Comparison of ENCODE assay signal across 8 cellular contexts in genomic region chr1:178094752-178095645, GRCh38. TPM values are rescaled to one million over a fixed set of nuclear protein-coding genes. Genes with fewer than 3 reads are reported as not detected.
A peak's percentile ranks its signal among the peaks of the same experiment; 100 is the strongest.
DNase-seq lines count a peak whose midpoint lies in the region; ATAC-seq and TF ChIP-seq lines count a peak whose summit lies in the region.

No MANE protein-coding gene starts in this region.

- H3K27ac Mint-ChIP-seq in dendritic cell treated with granulocyte-macrophage colony-stimulating factor and Interleukin-4, amounts not matched to agents 40 ng/mL and 50 ng/mL, for 4 days, result peak overlapping the region; percentile 86
- H3K27ac Mint-ChIP-seq in naive thymus-derived CD8-positive, alpha-beta T cell, result no peak overlapping the region
- no peak overlapping the region for H3K27ac Mint-ChIP-seq in activated CD4-positive, alpha-beta T cell treated with anti-CD3 and anti-CD28 coated beads, Interleukin-2, amount 10 ng/mL, durations not matched to agents 24 days and 14 days

- POLR2A ChIA-PET in naive thymus-derived CD8-positive, alpha-beta T cell (lab: Charles Lee), result no interaction called here

- H3K4me3 ChIP-seq in BE2C (ENCODE audit: low read depth, low read length) (peak overlapping the region; percentile 71), KMS-11 (IDR thresholded peaks at IDR 0.05; ENCODE audit: insufficient read depth, low read depth, low read length) (peak overlapping the region; percentile 94)

- peak overlapping the region; percentile 69 for H3K4me2 ChIP-seq in KMS-11

- H3K9me3 Mint-ChIP-seq in dendritic cell treated with granulocyte-macrophage colony-stimulating factor and Interleukin-4, amounts not matched to agents 40 ng/mL and 50 ng/mL, for 4 days, result no peaks in the 10 kb centered on the region
- peaks cover 0 to 30% (median 3%) of the 10 kb centered on the region in 9 donors for H3K9me3 Mint-ChIP-seq in naive thymus-derived CD8-positive, alpha-beta T cell
- peaks cover 13% of the 10 kb centered on the region for H3K9me3 Mint-ChIP-seq in activated CD4-positive, alpha-beta T cell treated with anti-CD3 and anti-CD28 coated beads, Interleukin-2, amount 10 ng/mL, durations not matched to agents 24 days and 14 days

- no peaks in the 10 kb centered on the region for H4K20me1 ChIP-seq in KMS-11 (ENCODE audit: insufficient read depth)

- H3K4me1 Mint-ChIP-seq in dendritic cell treated with granulocyte-macrophage colony-stimulating factor and Interleukin-4, amounts not matched to agents 40 ng/mL and 50 ng/mL, for 4 days (ENCODE audit: low read depth), result peaks cover 54% of the 10 kb centered on the region
- H3K4me1 Mint-ChIP-seq in naive thymus-derived CD8-positive, alpha-beta T cell, result peaks cover 7 to 21% (median 13%) of the 10 kb centered on the region in 4 donors
- H3K4me1 Mint-ChIP-seq in activated CD4-positive, alpha-beta T cell treated with anti-CD3 and anti-CD28 coated beads, Interleukin-2, amount 10 ng/mL, durations not matched to agents 24 days and 14 days, result peaks cover 7% of the 10 kb centered on the region

- no peaks in the 10 kb centered on the region for H3K9me3 ChIP-seq in BE2C

- H3K79me2 ChIP-seq in KMS-11 (ENCODE audit: insufficient read depth, low read depth), result no peaks in the 10 kb centered on the region

- no peak overlapping the region for H3K27ac ChIP-seq in KMS-11

- no peaks in the 10 kb centered on the region for H3K27me3 Mint-ChIP-seq in dendritic cell treated with granulocyte-macrophage colony-stimulating factor and Interleukin-4, amounts not matched to agents 40 ng/mL and 50 ng/mL, for 4 days
- peaks cover 46 to 87% (median 67%) of the 10 kb centered on the region in 5 donors for H3K27me3 Mint-ChIP-seq in naive thymus-derived CD8-positive, alpha-beta T cell
- peaks cover 35% of the 10 kb centered on the region for H3K27me3 Mint-ChIP-seq in activated CD4-positive, alpha-beta T cell treated with anti-CD3 and anti-CD28 coated beads, Interleukin-2, amount 10 ng/mL, durations not matched to agents 24 days and 14 days

- H3K27me3 ChIP-seq in BE2C (peaks cover 20% of the 10 kb centered on the region), KMS-11 (ENCODE audit: insufficient read depth, low read depth) (no peaks in the 10 kb centered on the region; the same call in 1 of the 2 replicates)

- H2AFZ ChIP-seq in KMS-11 (ENCODE audit: low read depth), result peak overlapping the region; percentile 100; the same call in 1 of the 2 replicates

- no peak overlapping the region for H3K9ac ChIP-seq in KMS-11

- H3K4me1 ChIP-seq in BE2C (no peaks in the 10 kb centered on the region), KMS-11 (ENCODE audit: low read depth, poor library complexity, severe bottlenecking) (peaks cover 32% of the 10 kb centered on the region)

- ATAC-seq in naive thymus-derived CD8-positive, alpha-beta T cell, result no peak
- ATAC-seq in HG03108 (IDR thresholded peaks at IDR 0.05; ENCODE audit: unreplicated experiment), result no peak

- no peak for TF ChIP-seq CTCF in BE2C (IDR thresholded peaks at IDR 0.05; ENCODE audit: low read depth, low read length)
- no peak for TF ChIP-seq CTCF in KMS-11 (conservative IDR thresholded peaks at IDR 0.05; ENCODE audit: low read depth, low read length)

- DNase-seq in BE2C (no peak), amygdala (lab: John Stamatoyannopoulos, UW) (no peak)
- DNase-seq in naive thymus-derived CD8-positive, alpha-beta T cell, result no peak
- no peak for DNase-seq in stimulated activated CD4-positive, alpha-beta T cell treated with anti-CD3 and anti-CD28 coated beads, Interleukin-4, amount 100 ng/mL, for 4 hours
- DNase-seq in activated CD4-positive, alpha-beta T cell treated with anti-CD3 and anti-CD28 coated beads, Interleukin-2, amount 10 ng/mL, durations not matched to agents 24 days and 14 days, result no peak

- H3K36me3 Mint-ChIP-seq in dendritic cell treated with granulocyte-macrophage colony-stimulating factor and Interleukin-4, amounts not matched to agents 40 ng/mL and 50 ng/mL, for 4 days (ENCODE audit: low read depth), result peaks cover 16% of the 10 kb centered on the region
- H3K36me3 Mint-ChIP-seq in naive thymus-derived CD8-positive, alpha-beta T cell, result peaks cover 5 to 17% (median 7%) of the 10 kb centered on the region in 3 donors
- no peaks in the 10 kb centered on the region for H3K36me3 Mint-ChIP-seq in activated CD4-positive, alpha-beta T cell treated with anti-CD3 and anti-CD28 coated beads, Interleukin-2, amount 10 ng/mL, durations not matched to agents 24 days and 14 days (ENCODE audit: low read depth)

- intact Hi-C loops in dendritic cell treated with granulocyte-macrophage colony-stimulating factor and Interleukin-4, amounts not matched to agents 40 ng/mL and 50 ng/mL, for 4 days (cut with micrococcal nuclease), result loop anchor here (5.0 kb wide), 4 partner anchors 37 to 187 kb away; no protein-coding TSS in a partner anchor
- intact Hi-C loops in activated CD4-positive, alpha-beta T cell treated with anti-CD3 and anti-CD28 coated beads, Interleukin-2, amount 10 ng/mL, durations not matched to agents 24 days and 14 days (cut with micrococcal nuclease), result no loop called here

- peak overlapping the region; percentile 85 for H3K4me3 Mint-ChIP-seq in dendritic cell treated with granulocyte-macrophage colony-stimulating factor and Interleukin-4, amounts not matched to agents 40 ng/mL and 50 ng/mL, for 4 days
- peak overlapping the region; percentile 14 to 62 (median 42) for H3K4me3 Mint-ChIP-seq in naive thymus-derived CD8-positive, alpha-beta T cell
- H3K4me3 Mint-ChIP-seq in activated CD4-positive, alpha-beta T cell treated with anti-CD3 and anti-CD28 coated beads, Interleukin-2, amount 10 ng/mL, durations not matched to agents 24 days and 14 days, result no peak overlapping the region

- H3K36me3 ChIP-seq in BE2C (no peaks in the 10 kb centered on the region), KMS-11 (ENCODE audit: insufficient read depth) (no peaks in the 10 kb centered on the region)

RNA-seq across cellular contexts. Expression of gene RASAL2, which starts 1.1 kb away (rescaled TPM):
- polyA plus RNA-seq in BE2C (2012; ENCODE audit: insufficient read depth, insufficient read length, low read depth), result 2.5 TPM
- total RNA-seq in naive thymus-derived CD8-positive, alpha-beta T cell, result not detected
- not detected for polyA plus RNA-seq in naive thymus-derived CD8-positive, alpha-beta T cell
- total RNA-seq in activated CD4-positive, alpha-beta T cell treated with anti-CD3 and anti-CD28 coated beads, Interleukin-2, amount 10 ng/mL, durations not matched to agents 24 days and 14 days, result not detected in 2 replicates
